ENCODE assay signal across 37 cellular contexts in genomic region chr3:14658978-14659377, GRCh38. TPM values are rescaled to one million over a fixed set of nuclear protein-coding genes. Genes with fewer than 3 reads are reported as not detected.
"Had no signal": no experiment of that assay in that cellular context is flagged by ENCODE, and none has a peak within 500 bp of the region (broad histone marks: within the 10 kb centered on the region; RNA-seq: fewer than 3 reads in every experiment).

No MANE protein-coding gene starts in this region.

- H3K27ac Mint-ChIP-seq: activated B cell treated with CpG ODN at 0.5 μM for 24 hours; activated CD4-positive, alpha-beta memory T cell treated with anti-CD3 and anti-CD28 coated beads for 36 hours; T-cell had no signal

- ATAC-seq: activated naive CD4-positive, alpha-beta T cell treated with anti-CD3 and anti-CD28 coated beads, Interleukin-2, amount 50 U/mL, for 72 hours; activated T-helper 17 cell treated with anti-CD3 and anti-CD28 coated beads, Interleukin-2, amount 50 U/mL, for 72 hours; Panc1; T-cell had no signal

- H3K27me3 ChIP-seq: brain microvascular endothelial cell, cardiac muscle cell, colonic mucosa, SJCRH30 had no signal

- H3K4me3 ChIP-seq: cardiac muscle cell, colonic mucosa, K562, SJCRH30, SK-N-MC had no signal

- H3K4me3 Mint-ChIP-seq: activated B cell treated with CpG ODN at 0.5 μM for 24 hours; activated CD4-positive, alpha-beta memory T cell treated with anti-CD3 and anti-CD28 coated beads for 36 hours; activated T-helper 17 cell treated with anti-CD3 and anti-CD28 coated beads, Interleukin-2, amount 50 U/mL, for 72 hours; central memory CD8-positive, alpha-beta T cell; T-cell had no signal

- H3K9me3 Mint-ChIP-seq: activated B cell treated with CpG ODN at 0.5 μM for 24 hours; activated CD4-positive, alpha-beta memory T cell treated with anti-CD3 and anti-CD28 coated beads for 36 hours; activated naive CD4-positive, alpha-beta T cell treated with anti-CD3 and anti-CD28 coated beads, Interleukin-2, amount 50 U/mL, for 72 hours; activated T-helper 17 cell treated with anti-CD3 and anti-CD28 coated beads, Interleukin-2, amount 50 U/mL, for 72 hours; central memory CD8-positive, alpha-beta T cell; T-cell had no signal

- H3K9me3 ChIP-seq: colonic mucosa, SJCRH30 had no signal

- H3K27me3 Mint-ChIP-seq: activated B cell treated with CpG ODN at 0.5 μM for 24 hours; activated CD4-positive, alpha-beta memory T cell treated with anti-CD3 and anti-CD28 coated beads for 36 hours; activated T-helper 17 cell treated with anti-CD3 and anti-CD28 coated beads, Interleukin-2, amount 50 U/mL, for 72 hours; central memory CD8-positive, alpha-beta T cell; T-cell had no signal

- H3K27ac ChIP-seq: brain microvascular endothelial cell, cardiac muscle cell, colonic mucosa, SJCRH30, SK-N-MC, VCaP had no signal

- H3K4me1 ChIP-seq: colonic mucosa, SJCRH30 had no signal

- DNase-seq: activated B cell treated with CpG ODN at 0.5 μM for 24 hours; activated CD4-positive, alpha-beta memory T cell treated with anti-CD3 and anti-CD28 coated beads for 36 hours; activated CD4-positive, alpha-beta T cell treated with anti-CD3 and anti-CD28 coated beads for 4 hours; activated CD4-positive, alpha-beta T cell treated with anti-CD3 and anti-CD28 coated beads, Interleukin-2, amount 50 U/mL, for 1 hour; activated CD4-positive, CD25-positive, alpha-beta regulatory T cell treated with anti-CD3 and anti-CD28 coated beads, Interleukin-2, amount 50 U/mL, for 72 hours; activated CD8-positive, alpha-beta memory T cell treated with anti-CD3 and anti-CD28 coated beads, Interleukin-2, amount 50 U/mL, for 4 hours; activated effector memory CD4-positive, alpha-beta T cell treated with anti-CD3 and anti-CD28 coated beads, Interleukin-2, amount 50 U/mL, for 16 hours; activated naive CD4-positive, alpha-beta T cell; activated T-cell treated with anti-CD3 and anti-CD28 coated beads for 4 hours; activated T-cell treated with anti-CD3 and anti-CD28 coated beads, Interleukin-2, amount 50 U/mL, for 48 hours; amniotic stem cell; aorta; brain microvascular endothelial cell; colonic mucosa; Karpas-422; NCI-H1105; NCI-H1417 treated with DMSO at 0.1 percent for 48 hours; NCI-H187 treated with DMSO at 0.1 percent for 48 hours; NCI-H446; NCI-H510A treated with DMSO at 0.1 percent for 48 hours; NCI-H526 treated with DMSO at 0.1 percent for 48 hours; SHP77; SJCRH30; T-cell; T-helper 2 cell; T-helper 9 cell had no signal

RNA-seq across cellular contexts. Expression of gene C3orf20, which starts 16.0 kb away (rescaled TPM):
- total RNA-seq: chondrocyte, MCF 10A, RPMI7951, SJCRH30 had no signal
